8 cellular contexts compared by ENCODE assay signal in the genomic region with DNA sequence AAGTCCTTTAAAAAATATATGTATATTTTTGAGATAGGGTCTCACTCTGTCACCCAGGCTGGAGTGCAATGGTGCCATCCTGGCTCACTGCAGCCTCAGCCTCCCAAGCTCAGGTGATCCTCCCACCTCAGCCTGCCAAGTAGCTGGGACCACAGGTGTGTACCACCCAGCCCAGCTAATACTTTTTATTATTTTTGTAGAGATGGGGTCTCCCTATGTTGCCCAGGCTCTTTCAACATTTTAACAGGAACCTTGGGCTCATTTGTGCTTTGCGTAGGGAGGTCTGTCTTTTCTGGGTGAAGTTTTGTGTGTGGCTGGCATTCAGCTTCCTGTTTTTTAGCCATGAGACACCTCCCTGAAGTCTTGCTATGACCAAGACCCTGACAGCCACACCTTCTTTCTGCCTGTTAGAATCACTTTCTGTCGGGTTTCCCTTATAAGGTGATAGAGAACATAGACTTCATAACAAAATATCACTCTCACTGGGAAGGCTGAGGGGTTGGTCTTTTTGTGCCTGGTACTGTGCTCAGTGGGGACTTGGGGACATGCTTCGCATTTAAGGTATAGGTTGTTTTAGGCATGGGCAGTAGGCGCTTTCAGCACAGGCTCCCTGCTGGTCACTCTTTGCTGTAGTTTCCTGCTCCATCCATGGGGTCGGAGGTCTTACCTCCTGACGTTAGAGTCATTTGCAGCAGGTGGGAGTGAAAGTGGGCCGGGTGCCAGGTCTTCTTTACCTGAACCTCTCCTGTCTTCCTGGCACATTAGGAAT. TPM values are rescaled to one million over a fixed set of nuclear protein-coding genes. Genes with fewer than 3 reads are reported as not detected.
DNase-seq lines count a peak whose midpoint lies in the region; ATAC-seq and TF ChIP-seq lines count a peak whose summit lies in the region.

No MANE protein-coding gene starts in this region.

- peaks cover 0 to 2% (median 0%) of the 10 kb centered on the region in 9 donors for H3K9me3 Mint-ChIP-seq in naive thymus-derived CD8-positive, alpha-beta T cell

- H3K9me3 ChIP-seq in Peyer's patch = no peaks in the 10 kb centered on the region

- DNase-seq in Peyer's patch (peak in 2 of 3 donors; percentile 49 to 56), left colon (no peak), NAMALWA (ENCODE audit: low spot score) (no peak)
- DNase-seq in naive thymus-derived CD8-positive, alpha-beta T cell = no peak
- DNase-seq in activated effector memory CD4-positive, alpha-beta T cell treated with anti-CD3 and anti-CD28 coated beads, Interleukin-2, amount 50 U/mL, for 16 hours = no peak

- H3K4me1 Mint-ChIP-seq in naive thymus-derived CD8-positive, alpha-beta T cell = peaks cover 2 to 44% (median 22%) of the 10 kb centered on the region in 4 donors

- TF ChIP-seq CTCF in Peyer's patch (IDR thresholded peaks at IDR 0.05) = no peak

- H3K27me3 Mint-ChIP-seq in naive thymus-derived CD8-positive, alpha-beta T cell = peaks cover 37 to 90% (median 67%) of the 10 kb centered on the region in 5 donors

- peak overlapping the region in 2 of 4 donors; percentile 88 to 91 for H3K27ac ChIP-seq in Peyer's patch
- peak overlapping the region; percentile 6 for H3K27ac ChIP-seq in rectal smooth muscle tissue (ENCODE audit: low read depth, low read length)

- TF ChIP-seq POLR2A in Peyer's patch (IDR thresholded peaks at IDR 0.05) = no peak

- H3K36me3 Mint-ChIP-seq in naive thymus-derived CD8-positive, alpha-beta T cell = peaks cover 0 to 2% (median 0%) of the 10 kb centered on the region in 3 donors

- H3K27me3 ChIP-seq in Peyer's patch (peaks cover 0 to 11% of the 10 kb centered on the region in 2 donors), rectal smooth muscle tissue (ENCODE audit: control insufficient read depth, insufficient read depth, low read length) (peaks cover 2% of the 10 kb centered on the region)

- H3K27ac Mint-ChIP-seq in naive thymus-derived CD8-positive, alpha-beta T cell = peak overlapping the region in 1 of 10 donors; percentile 69

- no peak overlapping the region for H3K4me3 ChIP-seq in Peyer's patch
- H3K4me3 ChIP-seq in rectal smooth muscle tissue (ENCODE audit: low read length) = no peak overlapping the region

- intact Hi-C loops in left colon (cut with DNase I, micrococcal nuclease) = no loop called here

- H3K9ac ChIP-seq in rectal smooth muscle tissue (ENCODE audit: low read length) = no peak overlapping the region

- peak; percentile 54 for ATAC-seq in GM19023 (IDR thresholded peaks at IDR 0.05; ENCODE audit: unreplicated experiment)
- ATAC-seq in HG02840 (IDR thresholded peaks at IDR 0.05; ENCODE audit: low FRiP score, unreplicated experiment) = peak; percentile 52
- no peak for ATAC-seq in left colon
- ATAC-seq in naive thymus-derived CD8-positive, alpha-beta T cell = no peak

- H3K4me3 Mint-ChIP-seq in naive thymus-derived CD8-positive, alpha-beta T cell = peak overlapping the region in 2 of 10 donors; percentile 33 to 34

- H3K4me1 ChIP-seq in Peyer's patch (peaks cover 0 to 10% (median 4%) of the 10 kb centered on the region in 4 donors), rectal smooth muscle tissue (ENCODE audit: control insufficient read depth, insufficient read depth, low read length) (peaks cover 20% of the 10 kb centered on the region)

- H3K36me3 ChIP-seq in Peyer's patch = no peaks in the 10 kb centered on the region
- H3K36me3 ChIP-seq in rectal smooth muscle tissue (ENCODE audit: control insufficient read depth, insufficient read depth, low read length) = no peaks in the 10 kb centered on the region

- POLR2A ChIA-PET in naive thymus-derived CD8-positive, alpha-beta T cell (lab: Charles Lee) = no interaction called here

RNA-seq across cellular contexts. Expression of a gene that starts 3.4 kb away (rescaled TPM):
- total RNA-seq in Peyer's patch (10 to 100 TPM in 3 of 4 donors, 1 to 10 TPM in 1; 6.2 to 66.8 (median 17.7) TPM), left colon (10 to 100 TPM in 1 of 2 donors, 1 to 10 TPM in 1; 6.0 to 16.6 TPM)
- total RNA-seq in naive thymus-derived CD8-positive, alpha-beta T cell = 1 to 10 TPM; 1.2 to 2.2 TPM
- 1 to 10 TPM in 2 of 3 donors, under 1 TPM in 1; 0.74 to 1.4 (median 1.3) TPM for polyA plus RNA-seq in naive thymus-derived CD8-positive, alpha-beta T cell

Comparison
In these comparisons a context has a peak if more than half of its experiments do, and no peak if none do; other contexts are left out.
1. ATAC-seq: peak in GM19023 (single experiment) and HG02840 (single experiment); none in left colon (single experiment) and naive thymus-derived CD8-positive, alpha-beta T cell (0 of 2).
2. DNase-seq: peak in Peyer's patch (2 of 3); none in left colon (0 of 2), naive thymus-derived CD8-positive, alpha-beta T cell (0 of 10), NAMALWA (single experiment) and activated effector memory CD4-positive, alpha-beta T cell treated with anti-CD3 and anti-CD28 coated beads, Interleukin-2, amount 50 U/mL, for 16 hours (single experiment).